25 cellular contexts compared by ENCODE assay signal in genomic region chr1:9780554-9781110, GRCh38. TPM values are rescaled to one million over a fixed set of nuclear protein-coding genes. Genes with fewer than 3 reads are reported as not detected.
DNase-seq lines count a peak whose midpoint lies in the region; ATAC-seq and TF ChIP-seq lines count a peak whose summit lies in the region.
"Had no signal": no experiment of that assay in that cellular context is flagged by ENCODE, and none has a peak within 500 bp of the region (broad histone marks: within the 10 kb centered on the region; RNA-seq: fewer than 3 reads in every experiment).

No MANE protein-coding gene starts in this region.

- H4K20me1 ChIP-seq in osteoblast (ENCODE audit: insufficient read depth, low read length): peaks cover 31% of the 10 kb centered on the region

- H3K4me3 ChIP-seq in GM12865 (ENCODE audit: low read depth, low read length): no peak overlapping the region
- H3K4me3 ChIP-seq in SK-N-MC: no peak overlapping the region
- no peak overlapping the region for H3K4me3 ChIP-seq in osteoblast (ENCODE audit: insufficient read depth, low read length)
- H3K4me3 ChIP-seq: A549, GM23248 had no signal

- H3K4me1 ChIP-seq in osteoblast (ENCODE audit: insufficient read depth, low read length): peaks cover 9% of the 10 kb centered on the region

- peaks cover 35% of the 10 kb centered on the region for H3K79me2 ChIP-seq in osteoblast (ENCODE audit: insufficient read depth, low read length)

- H3K36me3 ChIP-seq in SK-N-MC (ENCODE audit: insufficient read depth, low read length) (no peaks in the 10 kb centered on the region), osteoblast (ENCODE audit: insufficient read depth, low read length) (no peaks in the 10 kb centered on the region)

- H3K4me2 ChIP-seq in osteoblast (ENCODE audit: insufficient read depth, low read length): no peak overlapping the region
- H3K4me2 ChIP-seq: A549 had no signal

- peak; percentile 30 for DNase-seq in GM12865 (ENCODE audit: low read depth)
- DNase-seq in SK-N-MC (ENCODE audit: low read depth, low spot score): no peak
- peak; percentile 86 for DNase-seq in cerebellum (ENCODE audit: low spot score)
- peak; percentile 54 for DNase-seq in osteoblast (ENCODE audit: insufficient read length, low spot score, missing footprints)
- DNase-seq in foreskin melanocyte: no peak
- DNase-seq in effector CD8-positive, alpha-beta T cell (lab: John Stamatoyannopoulos, UW): no peak
- DNase-seq: DMS53; GF-D8; GM23248; H9; HFFc6; Karpas-422; MV-4-11; NCI-H1105 treated with DMSO at 0.1 percent for 48 hours; NCI-H1694; NCI-H2081; NCI-H2171; NCI-H345; NCI-H524; NCI-H774; NK-92 treated with Interleukin-12 subunit alpha and Interleukin-12 subunit beta, amount 100 ng/mL, for 24 hours; OCI-M1 had no signal

- H3K9me3 ChIP-seq in SK-N-MC (ENCODE audit: low read depth, low read length): no peaks in the 10 kb centered on the region
- H3K9me3 ChIP-seq in osteoblast (ENCODE audit: low read depth, low read length): no peaks in the 10 kb centered on the region
- H3K9me3 ChIP-seq: A549 had no signal

- H3K27ac ChIP-seq in SK-N-MC: 0 out of 2 replicates have a peak overlapping the region, but pooled peaks have one; percentile 37
- no peak overlapping the region for H3K27ac ChIP-seq in osteoblast (ENCODE audit: low read depth, low read length)
- H3K27ac ChIP-seq: A549, GM23248 had no signal

- H3K27me3 ChIP-seq in osteoblast (ENCODE audit: insufficient read depth, low read length): no peaks in the 10 kb centered on the region

- H3K9ac ChIP-seq in SK-N-MC (ENCODE audit: insufficient read length): no peak overlapping the region
- H3K9ac ChIP-seq: GM23248 had no signal

- H2AFZ ChIP-seq in osteoblast (ENCODE audit: low read length): no peak overlapping the region
- H2AFZ ChIP-seq: GM23248 had no signal

- ATAC-seq in GM18502 (IDR thresholded peaks at IDR 0.05; ENCODE audit: poor library complexity, unreplicated experiment): no peak
- ATAC-seq: A549, Right ventricle myocardium inferior had no signal

- TF ChIP-seq CTCF in GM12865 (IDR thresholded peaks at IDR 0.05; ENCODE audit: insufficient read depth, low read depth, low read length, missing control alignments): no peak
- no peak for TF ChIP-seq CTCF in osteoblast (IDR thresholded peaks at IDR 0.05; ENCODE audit: extremely low read depth, low read depth, low read length)

RNA-seq across cellular contexts. Expression of gene CLSTN1, which starts 43.1 kb away (rescaled TPM):
- 94.4 TPM for total RNA-seq in cerebellum
- total RNA-seq in osteoblast: 110 and 140 TPM in 2 replicates

Comparison
In these comparisons a context has a peak if more than half of its experiments do, and no peak if none do; other contexts are left out.
1. DNase-seq: peak in GM12865 (single experiment), cerebellum (single experiment) and osteoblast (single experiment); none in SK-N-MC (single experiment), foreskin melanocyte (single experiment) and effector CD8-positive, alpha-beta T cell (single experiment).